In genomic region chr5:41503321-41503720, GRCh38 we compare ENCODE assay signal across 25 cellular contexts. TPM values are rescaled to one million over a fixed set of nuclear protein-coding genes. Genes with fewer than 3 reads are reported as not detected.
"Had no signal": no experiment of that assay in that cellular context is flagged by ENCODE, and none has a peak within 500 bp of the region (broad histone marks: within the 10 kb centered on the region; RNA-seq: fewer than 3 reads in every experiment).

No MANE protein-coding gene starts in this region.

- H3K36me3 ChIP-seq: adrenal gland had no signal

- DNase-seq: activated B cell treated with CpG ODN at 0.5 μM for 24 hours; activated CD4-positive, alpha-beta T cell treated with anti-CD3 and anti-CD28 coated beads for 1 hour; activated CD4-positive, alpha-beta T cell treated with anti-CD3 and anti-CD28 coated beads, Interleukin-2, amount 10 ng/mL, durations not matched to agents 24 days and 14 days; activated CD4-positive, alpha-beta T cell treated with anti-CD3 and anti-CD28 coated beads, Interleukin-2, amount 50 U/mL, for 48 hours; activated CD8-positive, alpha-beta memory T cell treated with anti-CD3 and anti-CD28 coated beads, Interleukin-2, amount 10 ng/mL, durations not matched to agents 7 days and 5 days; activated gamma-delta T cell; activated naive CD4-positive, alpha-beta T cell treated with anti-CD3 and anti-CD28 coated beads, Interleukin-2, amount 50 U/mL, for 16 hours; activated naive CD8-positive, alpha-beta T cell treated with anti-CD3 and anti-CD28 coated beads, Interleukin-2, amount 10 ng/mL, durations not matched to agents 7 days and 5 days; activated T-cell treated with anti-CD3 and anti-CD28 coated beads, Interleukin-2, amount 50 U/mL, for 24 hours; adrenal gland; anterior cingulate cortex; Karpas-422; NCI-H1048; NCI-H146; NCI-H187 treated with DMSO at 0.1 percent for 48 hours; NCI-H2081 treated with DMSO at 0.1 percent for 48 hours; NCI-H524 treated with DMSO at 0.1 percent for 48 hours; NCI-H774; NK-92 treated with Interleukin-12 subunit alpha and Interleukin-12 subunit beta, amount 100 ng/mL, for 24 hours; PC-9; SIG-M5; SW 1271 had no signal

- H3K27ac ChIP-seq: adrenal gland, PC-9 had no signal

- H3K4me1 ChIP-seq: adrenal gland had no signal

- H3K9me3 Mint-ChIP-seq: activated B cell treated with CpG ODN at 0.5 μM for 24 hours; activated CD4-positive, alpha-beta T cell treated with anti-CD3 and anti-CD28 coated beads, Interleukin-2, amount 10 ng/mL, durations not matched to agents 24 days and 14 days; activated naive CD8-positive, alpha-beta T cell treated with anti-CD3 and anti-CD28 coated beads, Interleukin-2, amount 10 ng/mL, durations not matched to agents 7 days and 5 days; activated T-cell treated with anti-CD3 and anti-CD28 coated beads, Interleukin-2, amount 50 U/mL, for 24 hours; activated T-helper 1 cell treated with anti-CD3 and anti-CD28 coated beads, Interleukin-12 subunit alpha, Interleukin-12 subunit beta, Interleukin-2, Interleukin-4 antibody, amounts not matched to agents 30 ng/mL and 10 ng/mL and 1 ng/mL, durations not matched to agents 14 hours and 24 hours and 36 hours; T-helper 2 cell treated with Interferon-gamma antibody and Interleukin-4, amounts not matched to agents 5 μg/mL and 100 μg/mL, for 36 hours had no signal

- H3K36me3 Mint-ChIP-seq: activated CD8-positive, alpha-beta memory T cell treated with anti-CD3 and anti-CD28 coated beads, Interleukin-2, amount 10 ng/mL, durations not matched to agents 7 days and 5 days; activated naive CD8-positive, alpha-beta T cell treated with anti-CD3 and anti-CD28 coated beads, Interleukin-2, amount 10 ng/mL, durations not matched to agents 7 days and 5 days had no signal

- H3K4me3 Mint-ChIP-seq: activated B cell treated with CpG ODN at 0.5 μM for 24 hours; activated CD4-positive, alpha-beta T cell treated with anti-CD3 and anti-CD28 coated beads, Interleukin-2, amount 10 ng/mL, durations not matched to agents 24 days and 14 days; activated CD8-positive, alpha-beta memory T cell treated with anti-CD3 and anti-CD28 coated beads, Interleukin-2, amount 10 ng/mL, durations not matched to agents 7 days and 5 days; activated naive CD8-positive, alpha-beta T cell treated with anti-CD3 and anti-CD28 coated beads, Interleukin-2, amount 10 ng/mL, durations not matched to agents 7 days and 5 days; activated T-cell treated with anti-CD3 and anti-CD28 coated beads, Interleukin-2, amount 50 U/mL, for 24 hours; activated T-helper 1 cell treated with anti-CD3 and anti-CD28 coated beads, Interleukin-12 subunit alpha, Interleukin-12 subunit beta, Interleukin-2, Interleukin-4 antibody, amounts not matched to agents 30 ng/mL and 10 ng/mL and 1 ng/mL, durations not matched to agents 14 hours and 24 hours and 36 hours; T-helper 2 cell treated with Interferon-gamma antibody and Interleukin-4, amounts not matched to agents 5 μg/mL and 100 μg/mL, for 36 hours had no signal

- H3K27ac Mint-ChIP-seq: activated B cell treated with CpG ODN at 0.5 μM for 24 hours; activated CD4-positive, alpha-beta T cell treated with anti-CD3 and anti-CD28 coated beads, Interleukin-2, amount 10 ng/mL, durations not matched to agents 24 days and 14 days; activated CD8-positive, alpha-beta memory T cell treated with anti-CD3 and anti-CD28 coated beads, Interleukin-2, amount 10 ng/mL, durations not matched to agents 7 days and 5 days; activated naive CD8-positive, alpha-beta T cell treated with anti-CD3 and anti-CD28 coated beads, Interleukin-2, amount 10 ng/mL, durations not matched to agents 7 days and 5 days; activated T-cell treated with anti-CD3 and anti-CD28 coated beads, Interleukin-2, amount 50 U/mL, for 24 hours; activated T-helper 1 cell treated with anti-CD3 and anti-CD28 coated beads, Interleukin-12 subunit alpha, Interleukin-12 subunit beta, Interleukin-2, Interleukin-4 antibody, amounts not matched to agents 30 ng/mL and 10 ng/mL and 1 ng/mL, durations not matched to agents 14 hours and 24 hours and 36 hours; T-helper 2 cell treated with Interferon-gamma antibody and Interleukin-4, amounts not matched to agents 5 μg/mL and 100 μg/mL, for 36 hours had no signal

- H3K27me3 Mint-ChIP-seq: activated B cell treated with CpG ODN at 0.5 μM for 24 hours; activated CD8-positive, alpha-beta memory T cell treated with anti-CD3 and anti-CD28 coated beads, Interleukin-2, amount 10 ng/mL, durations not matched to agents 7 days and 5 days; activated naive CD8-positive, alpha-beta T cell treated with anti-CD3 and anti-CD28 coated beads, Interleukin-2, amount 10 ng/mL, durations not matched to agents 7 days and 5 days had no signal

- ATAC-seq: activated CD8-positive, alpha-beta memory T cell treated with anti-CD3 and anti-CD28 coated beads, Interleukin-2, amount 10 ng/mL, durations not matched to agents 7 days and 5 days; K562 had no signal

- H3K27me3 ChIP-seq: adrenal gland had no signal

- H3K4me3 ChIP-seq: adrenal gland, K562, PC-9 had no signal

- H3K9me3 ChIP-seq: adrenal gland had no signal

- H3K4me1 Mint-ChIP-seq: activated B cell treated with CpG ODN at 0.5 μM for 24 hours; activated CD4-positive, alpha-beta T cell treated with anti-CD3 and anti-CD28 coated beads, Interleukin-2, amount 10 ng/mL, durations not matched to agents 24 days and 14 days; activated CD8-positive, alpha-beta memory T cell treated with anti-CD3 and anti-CD28 coated beads, Interleukin-2, amount 10 ng/mL, durations not matched to agents 7 days and 5 days; activated naive CD8-positive, alpha-beta T cell treated with anti-CD3 and anti-CD28 coated beads, Interleukin-2, amount 10 ng/mL, durations not matched to agents 7 days and 5 days had no signal

RNA-seq across cellular contexts. Expression of gene PLCXD3, which starts 7.1 kb away (rescaled TPM):
- total RNA-seq: activated B cell treated with CpG ODN at 0.5 μM for 24 hours; activated CD4-positive, alpha-beta T cell treated with anti-CD3 and anti-CD28 coated beads, Interleukin-2, amount 10 ng/mL, durations not matched to agents 24 days and 14 days; activated CD8-positive, alpha-beta memory T cell treated with anti-CD3 and anti-CD28 coated beads, Interleukin-2, amount 10 ng/mL, durations not matched to agents 7 days and 5 days; activated naive CD8-positive, alpha-beta T cell treated with anti-CD3 and anti-CD28 coated beads, Interleukin-2, amount 10 ng/mL, durations not matched to agents 7 days and 5 days; activated T-helper 1 cell treated with anti-CD3 and anti-CD28 coated beads, Interleukin-12 subunit alpha, Interleukin-12 subunit beta, Interleukin-2, Interleukin-4 antibody, amounts not matched to agents 30 ng/mL and 10 ng/mL and 1 ng/mL, durations not matched to agents 14 hours and 24 hours and 36 hours; K562 had no signal
- polyA plus RNA-seq: K562 had no signal
